12 cellular contexts compared by ENCODE assay signal in the genomic region with DNA sequence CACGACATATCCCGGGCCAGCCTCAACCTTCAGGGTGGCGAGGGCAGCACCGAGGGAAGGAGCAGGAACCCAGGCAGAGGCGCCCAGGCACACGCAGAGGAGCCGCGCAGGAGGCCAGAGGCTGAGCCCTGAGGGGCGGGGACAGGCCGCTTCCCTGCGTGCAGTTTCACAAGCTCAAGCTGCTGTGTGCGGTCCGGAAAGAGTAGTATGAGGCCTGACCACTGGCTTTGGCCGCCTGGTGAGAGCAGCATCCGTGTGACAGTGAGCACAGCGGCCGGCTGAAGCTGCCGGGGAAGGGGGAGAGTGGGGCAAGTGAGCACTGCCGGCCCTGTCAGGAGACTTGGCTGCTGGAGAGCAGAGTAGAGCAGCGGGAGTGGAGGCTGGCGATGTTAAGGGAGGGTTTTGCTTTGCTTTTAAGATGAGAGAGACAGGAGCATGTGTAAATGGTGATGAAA. TPM values are rescaled to one million over a fixed set of nuclear protein-coding genes. Genes with fewer than 3 reads are reported as not detected.
A peak's percentile ranks its signal among the peaks of the same experiment; 100 is the strongest.
DNase-seq lines count a peak whose midpoint lies in the region; ATAC-seq, FAIRE-seq and TF ChIP-seq lines count a peak whose summit lies in the region.
"Had no signal": no experiment of that assay in that cellular context is flagged by ENCODE, and none has a peak within 500 bp of the region (broad histone marks: within the 10 kb centered on the region; RNA-seq: fewer than 3 reads in every experiment).

No MANE protein-coding gene starts in this region.

- WGBS in K562 (ENCODE audit: insufficient coverage, low coverage, missing lambda C conversion rate), result 54% methylated on average over 21 of the region's 21 CpGs

- no peaks in the 10 kb centered on the region for H3K36me3 Mint-ChIP-seq in memory B cell
- no peaks in the 10 kb centered on the region for H3K36me3 Mint-ChIP-seq in activated T-helper 2 cell treated with anti-CD3 and anti-CD28 coated beads, Interferon-gamma antibody, Interleukin-2, Interleukin-4, amounts not matched to agents 10 μg/mL and 5 μg/mL and 100 μg/mL, durations not matched to agents 14 hours and 24 hours and 36 hours (ENCODE audit: low read depth)
- no peaks in the 10 kb centered on the region for H3K36me3 Mint-ChIP-seq in CD4-positive, alpha-beta T cell (ENCODE audit: low read depth)
- H3K36me3 Mint-ChIP-seq: activated naive CD4-positive, alpha-beta T cell treated with anti-CD3 and anti-CD28 coated beads, Interleukin-2, amount 50 U/mL, for 24 hours; CD4-positive, CD25-positive, alpha-beta regulatory T cell had no signal

- no peaks in the 10 kb centered on the region for H3K9me3 Mint-ChIP-seq in memory B cell
- no peaks in the 10 kb centered on the region for H3K9me3 Mint-ChIP-seq in activated T-helper 2 cell treated with anti-CD3 and anti-CD28 coated beads, Interferon-gamma antibody, Interleukin-2, Interleukin-4, amounts not matched to agents 10 μg/mL and 5 μg/mL and 100 μg/mL, durations not matched to agents 14 hours and 24 hours and 36 hours
- no peaks in the 10 kb centered on the region for H3K9me3 Mint-ChIP-seq in CD4-positive, alpha-beta T cell
- H3K9me3 Mint-ChIP-seq: activated naive CD4-positive, alpha-beta T cell treated with anti-CD3 and anti-CD28 coated beads, Interleukin-2, amount 50 U/mL, for 24 hours had no signal

- no peak for TF ChIP-seq CTCF in K562 (IDR thresholded peaks at IDR 0.05 in 2 of 3, conservative IDR thresholded peaks at IDR 0.05 in 1 of 3; ENCODE audit: insufficient read depth in 2 of 3, low read depth in 1 of 3, low read length in 3 of 3)
- TF ChIP-seq CTCF in CD4-positive, alpha-beta T cell (IDR thresholded peaks at IDR 0.05), result no peak

- H3K4me1 Mint-ChIP-seq in memory B cell, result peaks cover 31% of the 10 kb centered on the region
- peaks cover 5% of the 10 kb centered on the region for H3K4me1 Mint-ChIP-seq in activated T-helper 2 cell treated with anti-CD3 and anti-CD28 coated beads, Interferon-gamma antibody, Interleukin-2, Interleukin-4, amounts not matched to agents 10 μg/mL and 5 μg/mL and 100 μg/mL, durations not matched to agents 14 hours and 24 hours and 36 hours (ENCODE audit: low read depth)
- H3K4me1 Mint-ChIP-seq in CD4-positive, alpha-beta T cell (ENCODE audit: low read depth), result peaks cover 5% of the 10 kb centered on the region

- no peaks in the 10 kb centered on the region for H3K79me2 ChIP-seq in K562 (ENCODE audit: control insufficient read depth, insufficient read depth, low read length)

- H2AFZ ChIP-seq in K562 (ENCODE audit: low read depth, low read length), result peak overlapping the region; percentile 44; the same call in 1 of the 2 replicates

- H4K20me1 ChIP-seq in K562 (replicated peaks; ENCODE audit: control insufficient read depth, insufficient read depth, low read length), result no peaks in the 10 kb centered on the region

- CTCF ChIA-PET in K562 (lab: Yijun Ruan, JAX; ENCODE audit: low intra/inter-chr PET ratio), result no interaction called here
- CTCF ChIA-PET in CD4-positive, alpha-beta T cell (lab: Charles Lee), result no interaction called here

- no peak overlapping the region; the same call in 1 of the 2 replicates for H3K4me2 ChIP-seq in K562 (ENCODE audit: insufficient read depth, low read length)

- TF ChIP-seq EP300 in K562 (IDR thresholded peaks at IDR 0.05; ENCODE audit: low read length), result no peak

- H3K4me3 Mint-ChIP-seq in memory B cell, result peak overlapping the region; percentile 64
- H3K4me3 Mint-ChIP-seq in activated T-helper 2 cell treated with anti-CD3 and anti-CD28 coated beads, Interferon-gamma antibody, Interleukin-2, Interleukin-4, amounts not matched to agents 10 μg/mL and 5 μg/mL and 100 μg/mL, durations not matched to agents 14 hours and 24 hours and 36 hours (ENCODE audit: low read depth), result no peak overlapping the region
- no peak overlapping the region for H3K4me3 Mint-ChIP-seq in CD4-positive, alpha-beta T cell
- H3K4me3 Mint-ChIP-seq: activated naive CD4-positive, alpha-beta T cell treated with anti-CD3 and anti-CD28 coated beads, Interleukin-2, amount 50 U/mL, for 24 hours; CD4-positive, CD25-positive, alpha-beta regulatory T cell had no signal

- BruUV-seq in K562 (replicated peaks; lab: Mats Ljungman, UMichigan), result no TSS peak

- H3K27me3 ChIP-seq in K562 (ENCODE audit: control insufficient read depth in 2 of 2, insufficient read depth in 2 of 2, low read length in 2 of 2), result no peaks in the 10 kb centered on the region
- H3K27me3 ChIP-seq in CD4-positive, alpha-beta T cell (ENCODE audit: control insufficient read depth, insufficient read depth, low read length), result no peaks in the 10 kb centered on the region

- POLR2A ChIA-PET in K562 (lab: Yijun Ruan, JAX), result interaction anchor here (0.8 to 1.2 kb wide), 2 partner anchors 138 to 391 kb away, joined by 3 read pairs; partner anchors contain the start of gene MUC4
- POLR2A ChIA-PET in CD4-positive, alpha-beta T cell (lab: Charles Lee), result interaction anchor here (0.5 kb wide), 1 partner anchor 868 kb away, joined by 3 read pairs; no protein-coding TSS in a partner anchor

- H3K27ac Mint-ChIP-seq in memory B cell, result peak overlapping the region; percentile 32
- no peak overlapping the region for H3K27ac Mint-ChIP-seq in activated T-helper 2 cell treated with anti-CD3 and anti-CD28 coated beads, Interferon-gamma antibody, Interleukin-2, Interleukin-4, amounts not matched to agents 10 μg/mL and 5 μg/mL and 100 μg/mL, durations not matched to agents 14 hours and 24 hours and 36 hours
- H3K27ac Mint-ChIP-seq in CD4-positive, alpha-beta T cell, result no peak overlapping the region
- H3K27ac Mint-ChIP-seq: activated naive CD4-positive, alpha-beta T cell treated with anti-CD3 and anti-CD28 coated beads, Interleukin-2, amount 50 U/mL, for 24 hours had no signal

- intact Hi-C loops in K562 (cut with micrococcal nuclease), result no loop called here
- intact Hi-C loops in activated T-helper 2 cell treated with anti-CD3 and anti-CD28 coated beads, Interferon-gamma antibody, Interleukin-2, Interleukin-4, amounts not matched to agents 10 μg/mL and 5 μg/mL and 100 μg/mL, durations not matched to agents 14 hours and 24 hours and 36 hours (cut with micrococcal nuclease), result loop anchor here (10.0 kb wide), 1 partner anchor 348 kb away; no protein-coding TSS in a partner anchor
- intact Hi-C loops in CD4-positive, alpha-beta T cell (cut with DNase I, micrococcal nuclease), result no loop called here

- H3K27me3 Mint-ChIP-seq in memory B cell, result no peaks in the 10 kb centered on the region
- peaks cover 26% of the 10 kb centered on the region for H3K27me3 Mint-ChIP-seq in activated T-helper 2 cell treated with anti-CD3 and anti-CD28 coated beads, Interferon-gamma antibody, Interleukin-2, Interleukin-4, amounts not matched to agents 10 μg/mL and 5 μg/mL and 100 μg/mL, durations not matched to agents 14 hours and 24 hours and 36 hours (ENCODE audit: low read depth)
- no peaks in the 10 kb centered on the region for H3K27me3 Mint-ChIP-seq in CD4-positive, alpha-beta T cell
- H3K27me3 Mint-ChIP-seq: activated naive CD4-positive, alpha-beta T cell treated with anti-CD3 and anti-CD28 coated beads, Interleukin-2, amount 50 U/mL, for 24 hours had no signal

- peak overlapping the region in 1 of 2 experiments; percentile 1; a peak in 2 of 4 replicates for H3K9ac ChIP-seq in K562 (ENCODE audit: insufficient read depth in 1 of 2, low read depth in 2 of 2, low read length in 2 of 2)

- no peak for TF ChIP-seq POLR2A in K562 (conservative IDR thresholded peaks at IDR 0.05)

- in situ Hi-C loops in K562 (cut with MboI), result loop anchor here (5.0 to 25.0 kb wide), 2 partner anchors 180 to 490 kb away; partner anchors contain the start of gene MUC20

- no peak for FAIRE-seq in K562 (lab: Jason Lieb, UNC)

- TF ChIP-seq RAD21 in K562 (CRISPR knock-in tag; conservative IDR thresholded peaks at IDR 0.05 in 1 of 2, IDR thresholded peaks at IDR 0.05 in 1 of 2), result no peak

- H3K4me3 ChIP-seq in K562, result no peak overlapping the region
- H3K4me3 ChIP-seq: tibial nerve had no signal

- no peak overlapping the region for H3K27ac ChIP-seq in K562 (ENCODE audit: extremely low read depth, low read depth, low read length)
- H3K27ac ChIP-seq in CD4-positive, alpha-beta T cell (ENCODE audit: low read depth, low read length), result no peak overlapping the region
- H3K27ac ChIP-seq: tibial nerve had no signal

- H3K9me1 ChIP-seq in K562 (ENCODE audit: control insufficient read depth, insufficient read depth, low read length), result no peaks in the 10 kb centered on the region

- H3K9me3 ChIP-seq in K562 (replicated peaks; ENCODE audit: control insufficient read depth, insufficient read depth, low read depth, low read length), result no peaks in the 10 kb centered on the region
- no peaks in the 10 kb centered on the region for H3K9me3 ChIP-seq in CD4-positive, alpha-beta T cell (ENCODE audit: control insufficient read depth, low read length)

- DNase-seq in Ammon's horn (ENCODE audit: low spot score) (peak; percentile 65), K562 (ENCODE audit: extremely low read depth in 1 of 4, low spot score in 3 of 4) (no peak), memory B cell (ENCODE audit: low spot score in 2 of 2) (no peak), glomerular visceral epithelial cell (ENCODE audit: extremely low spot score) (no peak), NCI-H748 treated with DMSO at 0.1 percent for 48 hours (lab: John Stamatoyannopoulos, UW) (no peak)
- DNase-seq in activated T-helper 2 cell treated with anti-CD3 and anti-CD28 coated beads, Interferon-gamma antibody, Interleukin-2, Interleukin-4, amounts not matched to agents 10 μg/mL and 5 μg/mL and 100 μg/mL, durations not matched to agents 14 hours and 24 hours and 36 hours (ENCODE audit: low spot score), result no peak
- no peak for DNase-seq in CD4-positive, alpha-beta T cell
- DNase-seq: CD4-positive, CD25-positive, alpha-beta regulatory T cell had no signal

- no peaks in the 10 kb centered on the region for H3K36me3 ChIP-seq in K562 (ENCODE audit: control insufficient read depth, insufficient read depth, low read length)
- H3K36me3 ChIP-seq: tibial nerve had no signal

- peaks cover 7 to 33% of the 10 kb centered on the region in 2 experiments; a peak in 4 of 5 replicates for H3K4me1 ChIP-seq in K562 (replicated peaks in 1 of 2; ENCODE audit: control insufficient read depth in 2 of 2, insufficient read depth in 2 of 2, low read length in 2 of 2)

- ATAC-seq in HG02885 (IDR thresholded peaks at IDR 0.05; ENCODE audit: poor library complexity, unreplicated experiment) (peak; percentile 79), K562 (peak; percentile 33), memory B cell (ENCODE audit: low read depth) (peak; percentile 42)
- ATAC-seq in CD4-positive, alpha-beta T cell (ENCODE audit: poor library complexity), result no peak

RNA-seq across cellular contexts. Expression of gene ZDHHC19, which starts 8.7 kb away (rescaled TPM):
- 2.7 and 8.2 TPM in 2 replicates for total RNA-seq in K562 (2011; cell fraction: chromatin; rRNA removed; ENCODE audit: low replicate concordance)
- 2.1 and 2.3 TPM in 2 replicates for total RNA-seq in K562 (2011; cell fraction: nucleolus; rRNA removed)
- total RNA-seq in K562 (2011; cell fraction: nucleoplasm; rRNA removed), result 3.0 and 4.6 TPM in 2 replicates
- total RNA-seq in K562 (2014; rRNA removed) (3.4 and 3.5 TPM in 2 replicates), K562 (2014; rRNA removed; fragmentation: Illumina TruSeq; extraction: Trizol) (0.67 and 0.98 TPM in 2 replicates), K562 (2015; rRNA removed; fragmentation: Illumina TruSeq; extraction: Trizol) (0.94 and 1.7 TPM in 2 replicates), K562 (2021) (5.5 and 6.1 TPM in 2 replicates)
- polyA plus RNA-seq in K562 (2011; rRNA removed) (0.78 and 1.2 TPM in 2 replicates), K562 (2014; fragmentation: Illumina TruSeq; extraction: Trizol) (0.40 and 3.5 TPM in 2 replicates), K562 (2014; fragmentation: Nextera tagmentation; extraction: Ambion mirVana) (1 to 10 TPM; 2.0 to 2.7 TPM), K562 (2014; rRNA removed) (1.1 and 5.5 TPM in 2 replicates)
- 0.77 and 3.4 TPM in 2 replicates for polyA plus RNA-seq in K562 (2011; cell fraction: cytosol; rRNA removed)
- 2.9 and 3.2 TPM in 2 replicates for polyA plus RNA-seq in K562 (2011; cell fraction: nucleus; rRNA removed)
- polyA plus RNA-seq in K562 (2012), result 3.2 and 5.2 TPM in 2 replicates
- 3.3 TPM in 1 of 2 replicates, not detected in the other for polyA minus RNA-seq in K562 (2011; rRNA and poly(A)+ RNA removed)
- 1.6 TPM in 1 of 2 replicates, not detected in the other for polyA minus RNA-seq in K562 (2011; cell fraction: cytosol; rRNA and poly(A)+ RNA removed)
- 1.1 TPM in 1 of 2 replicates, not detected in the other for polyA minus RNA-seq in K562 (2011; cell fraction: nucleus; rRNA and poly(A)+ RNA removed)
- not detected in 2 replicates for total RNA-seq in activated T-helper 2 cell treated with anti-CD3 and anti-CD28 coated beads, Interferon-gamma antibody, Interleukin-2, Interleukin-4, amounts not matched to agents 10 μg/mL and 5 μg/mL and 100 μg/mL, durations not matched to agents 14 hours and 24 hours and 36 hours
- total RNA-seq in CD4-positive, alpha-beta T cell, result not detected
- total RNA-seq: CD4-positive, CD25-positive, alpha-beta regulatory T cell; skeletal muscle tissue; tibial nerve had no signal
- polyA plus RNA-seq: CD4-positive, CD25-positive, alpha-beta regulatory T cell had no signal

RNA-seq across cellular contexts. Expression of gene SLC51A, which starts 13.8 kb away (rescaled TPM):
- 0.62 TPM in 1 of 2 replicates, not detected in the other for total RNA-seq in K562 (2011; cell fraction: chromatin; rRNA removed; ENCODE audit: low replicate concordance)
- not detected in 2 replicates for total RNA-seq in K562 (2011; cell fraction: nucleolus; rRNA removed)
- total RNA-seq in K562 (2011; cell fraction: nucleoplasm; rRNA removed), result not detected in 2 replicates
- total RNA-seq in K562 (2014; rRNA removed), result not detected in 2 replicates
- not detected in 2 replicates for total RNA-seq in K562 (2014; rRNA removed; fragmentation: Illumina TruSeq; extraction: Trizol)
- total RNA-seq in K562 (2015; rRNA removed; fragmentation: Illumina TruSeq; extraction: Trizol), result not detected in 2 replicates
- not detected in 2 replicates for total RNA-seq in K562 (2021)
- polyA plus RNA-seq in K562 (2011; rRNA removed), result not detected in 2 replicates
- polyA plus RNA-seq in K562 (2011; cell fraction: cytosol; rRNA removed), result not detected in 2 replicates
- not detected in 2 replicates for polyA plus RNA-seq in K562 (2011; cell fraction: nucleus; rRNA removed)
- 1.1 and 1.4 TPM in 2 replicates for polyA plus RNA-seq in K562 (2012)
- polyA plus RNA-seq in K562 (2014; fragmentation: Illumina TruSeq; extraction: Trizol), result not detected in 2 replicates
- under 1 TPM; 0.35 to 0.38 TPM for polyA plus RNA-seq in K562 (2014; fragmentation: Nextera tagmentation; extraction: Ambion mirVana)
- polyA plus RNA-seq in K562 (2014; rRNA removed), result not detected in 2 replicates
- polyA minus RNA-seq in K562 (2011; rRNA and poly(A)+ RNA removed), result not detected in 2 replicates
- polyA minus RNA-seq in K562 (2011; cell fraction: cytosol; rRNA and poly(A)+ RNA removed), result not detected in 2 replicates
- polyA minus RNA-seq in K562 (2011; cell fraction: nucleus; rRNA and poly(A)+ RNA removed), result not detected in 2 replicates
- not detected in 2 replicates for total RNA-seq in activated T-helper 2 cell treated with anti-CD3 and anti-CD28 coated beads, Interferon-gamma antibody, Interleukin-2, Interleukin-4, amounts not matched to agents 10 μg/mL and 5 μg/mL and 100 μg/mL, durations not matched to agents 14 hours and 24 hours and 36 hours
- not detected for total RNA-seq in CD4-positive, alpha-beta T cell
- total RNA-seq: CD4-positive, CD25-positive, alpha-beta regulatory T cell had no signal
